ENCODE assay signal across 22 cellular contexts in genomic region chr2:57432528-57432927, GRCh38.
"Had no signal": no experiment of that assay in that cellular context is flagged by ENCODE, and none has a peak within 500 bp of the region (broad histone marks: within the 10 kb centered on the region; RNA-seq: fewer than 3 reads in every experiment).

No MANE protein-coding gene starts in this region.

- H3K4me1 ChIP-seq: ascending aorta, esophagus muscularis mucosa, suprapubic skin, transverse colon, uterus had no signal

- DNase-seq: activated CD4-positive, alpha-beta T cell treated with anti-CD3 and anti-CD28 coated beads for 36 hours; activated CD4-positive, alpha-beta T cell treated with anti-CD3 and anti-CD28 coated beads, Interleukin-2, amount 50 U/mL, for 48 hours; activated gamma-delta T cell; effector CD8-positive, alpha-beta T cell; heart right ventricle; immature natural killer cell; kidney glomerular epithelial cell; naive thymus-derived CD8-positive, alpha-beta T cell; ovary; psoas muscle; right cardiac atrium; stimulated activated CD4-positive, alpha-beta T cell treated with anti-CD3 and anti-CD28 coated beads, Interleukin-4, amount 100 ng/mL, for 1 hour; stimulated activated naive CD8-positive, alpha-beta T cell treated with anti-CD3 and anti-CD28 coated beads, Interleukin-15, amount 100 ng/mL, for 72 hours; transverse colon; uterus had no signal

- H3K27me3 ChIP-seq: ascending aorta, esophagus muscularis mucosa, heart right ventricle, ovary, suprapubic skin, transverse colon, uterus had no signal

- H3K4me2 ChIP-seq: smooth muscle cell had no signal

- FAIRE-seq: endothelial cell of umbilical vein, TTC549 had no signal

- H3K9me3 ChIP-seq: ascending aorta, esophagus muscularis mucosa, heart right ventricle, ovary, psoas muscle, suprapubic skin, transverse colon, uterus had no signal

- H3K27ac ChIP-seq: ascending aorta, esophagus muscularis mucosa, heart right ventricle, ovary, psoas muscle, suprapubic skin, transverse colon, uterus had no signal

- H3K36me3 ChIP-seq: ascending aorta, esophagus muscularis mucosa, heart right ventricle, ovary, suprapubic skin, transverse colon, uterus had no signal

- ATAC-seq: activated CD4-positive, alpha-beta T cell treated with anti-CD3 and anti-CD28 coated beads for 36 hours; heart right ventricle; naive thymus-derived CD8-positive, alpha-beta T cell; psoas muscle; right cardiac atrium; stimulated activated naive CD8-positive, alpha-beta T cell treated with anti-CD3 and anti-CD28 coated beads, Interleukin-15, amount 100 ng/mL, for 72 hours; WTC11 had no signal

- H3K4me3 ChIP-seq: ascending aorta, esophagus muscularis mucosa, heart right ventricle, ovary, psoas muscle, smooth muscle cell, suprapubic skin, transverse colon, uterus had no signal
